In the genomic region with DNA sequence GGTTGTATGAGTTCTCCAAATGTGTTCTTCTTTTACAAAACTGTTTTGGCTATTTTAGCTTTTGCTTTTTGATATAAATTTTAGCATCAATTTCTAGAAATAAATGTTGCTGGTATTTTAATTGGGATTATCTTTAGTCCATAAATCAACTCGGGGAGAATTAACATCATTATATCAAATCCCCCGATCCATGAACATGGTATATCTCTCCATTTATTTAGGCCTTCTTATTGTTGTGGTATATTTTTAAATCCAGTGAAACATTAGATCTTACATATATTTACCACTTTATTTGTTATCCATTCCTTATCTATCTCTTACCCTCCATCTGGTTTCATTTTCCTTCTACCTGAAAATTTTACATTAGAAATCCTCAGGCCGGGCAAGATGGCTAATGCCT, we compare ENCODE assay signal across 35 cellular contexts.
"Had no signal": no experiment of that assay in that cellular context is flagged by ENCODE, and none has a peak within 500 bp of the region (broad histone marks: within the 10 kb centered on the region; RNA-seq: fewer than 3 reads in every experiment).

No MANE protein-coding gene starts in this region.

- DNase-seq: Karpas-422, Kasumi-1, MG63, MM.1S, MV-4-11, NCI-H1048, NCI-H1092, NCI-H1092 treated with DMSO at 0.1 percent for 48 hours, NCI-H1105, NCI-H1105 treated with DMSO at 0.1 percent for 48 hours, NCI-H1417, NCI-H1417 treated with DMSO at 0.1 percent for 48 hours, NCI-H1436, NCI-H1436 treated with DMSO at 0.1 percent for 48 hours, NCI-H146, NCI-H1694, NCI-H1694 treated with DMSO at 0.1 percent for 48 hours, NCI-H187, NCI-H187 treated with DMSO at 0.1 percent for 48 hours, NCI-H1930, NCI-H2029, NCI-H2029 treated with DMSO at 0.1 percent for 48 hours, NCI-H2081, NCI-H2081 treated with DMSO at 0.1 percent for 48 hours, NCI-H2107, NCI-H2171, NCI-H2171 treated with DMSO at 0.1 percent for 48 hours, NCI-H2227 treated with DMSO at 0.1 percent for 48 hours, NCI-H226, NCI-H345, NCI-H446, NCI-H446 treated with DMSO at 0.1 percent for 48 hours, NCI-H510A, NCI-H510A treated with DMSO at 0.1 percent for 48 hours, NCI-H524 had no signal

- H3K27me3 ChIP-seq: MG63 had no signal

- H3K36me3 ChIP-seq: MG63 had no signal

- H3K4me3 ChIP-seq: MG63 had no signal
